ENCODE assay signal across 8 cellular contexts in the genomic region with DNA sequence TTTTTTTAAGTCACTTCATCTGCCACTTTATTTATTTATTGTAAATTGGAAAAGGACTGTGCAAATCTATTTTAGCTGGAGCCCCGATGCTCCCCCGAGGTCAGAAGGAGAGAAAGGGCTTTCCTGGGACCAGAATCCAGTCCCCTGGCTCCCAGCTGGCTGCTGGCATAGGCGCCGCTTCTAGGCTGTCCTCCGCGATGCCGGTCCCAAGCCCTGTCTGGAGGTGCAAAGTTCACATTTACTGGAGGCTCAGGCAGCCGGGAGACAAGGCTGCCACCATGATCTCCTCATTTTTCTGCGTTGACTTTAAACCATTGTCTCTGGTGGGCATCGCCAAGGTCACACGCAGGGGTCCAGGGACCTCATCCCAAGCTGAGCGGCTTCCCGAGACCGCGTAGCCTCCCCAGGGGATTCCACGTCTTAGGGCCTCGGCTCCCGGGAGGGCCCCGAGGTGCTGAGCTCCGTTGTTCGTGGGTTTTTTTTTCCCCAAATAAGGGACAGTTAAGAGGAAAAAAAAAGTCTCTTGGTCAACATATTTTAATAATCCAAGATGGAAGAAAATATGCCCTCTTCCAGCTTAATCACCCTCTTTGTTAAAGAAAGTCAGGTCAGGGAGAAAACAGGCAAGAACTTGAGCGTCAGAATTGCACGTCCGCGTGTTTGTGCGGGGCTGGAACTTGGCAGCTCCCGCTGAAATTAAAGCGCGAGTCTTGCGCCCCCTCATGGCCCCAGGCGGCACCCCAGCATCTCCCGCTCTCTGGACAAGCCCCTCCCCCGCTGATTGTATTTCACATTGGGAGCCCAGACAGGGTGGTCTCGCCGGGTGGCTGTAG. TPM values are rescaled to one million over a fixed set of nuclear protein-coding genes. Genes with fewer than 3 reads are reported as not detected.
A peak's percentile ranks its signal among the peaks of the same experiment; 100 is the strongest.
DNase-seq lines count a peak whose midpoint lies in the region; ATAC-seq, FAIRE-seq and TF ChIP-seq lines count a peak whose summit lies in the region.

No MANE protein-coding gene starts in this region.

- intact Hi-C loops in endothelial cell of umbilical vein (cut with micrococcal nuclease) (no loop called here), upper lobe of right lung (cut with DNase I) (no loop called here)
- intact Hi-C loops in naive thymus-derived CD4-positive, alpha-beta T cell (cut with micrococcal nuclease) = loop anchor here in 1 of 2 donors (1.0 kb wide), 1 partner anchor 108 kb away; no protein-coding TSS in a partner anchor

- H3K9me3 Mint-ChIP-seq in naive thymus-derived CD4-positive, alpha-beta T cell = peaks cover 0 to 2% (median 0%) of the 10 kb centered on the region in 11 donors

- H4K20me1 ChIP-seq in endothelial cell of umbilical vein (replicated peaks; ENCODE audit: control insufficient read depth, extremely low read depth, insufficient read depth, low read length) = no peaks in the 10 kb centered on the region

- no TSS peak for BruUV-seq in endothelial cell of umbilical vein (replicated peaks; lab: Mats Ljungman, UMichigan)

- H3K27me3 ChIP-seq in endothelial cell of umbilical vein (ENCODE audit: control insufficient read depth in 2 of 2, insufficient read depth in 2 of 2, low read length in 2 of 2) (peaks cover 4 to 7% of the 10 kb centered on the region in 2 experiments), upper lobe of right lung (peaks cover 8% of the 10 kb centered on the region)
- no peaks in the 10 kb centered on the region for H3K27me3 ChIP-seq in naive thymus-derived CD4-positive, alpha-beta T cell (ENCODE audit: control insufficient read depth in 2 of 2, insufficient read depth in 2 of 2, low read length in 2 of 2)

- POLR2A ChIA-PET in endothelial cell of umbilical vein (lab: Charles Lee) = no interaction called here
- POLR2A ChIA-PET in naive thymus-derived CD4-positive, alpha-beta T cell (lab: Charles Lee) = no interaction called here

- H3K4me1 ChIP-seq in endothelial cell of umbilical vein (ENCODE audit: control insufficient read depth, extremely low read depth, insufficient read depth, low read length) (no peaks in the 10 kb centered on the region), upper lobe of right lung (no peaks in the 10 kb centered on the region)
- no peaks in the 10 kb centered on the region for H3K4me1 ChIP-seq in naive thymus-derived CD4-positive, alpha-beta T cell (ENCODE audit: control insufficient read depth in 2 of 2, insufficient read depth in 2 of 2, low read length in 2 of 2)

- H3K27ac Mint-ChIP-seq in naive thymus-derived CD4-positive, alpha-beta T cell = no peak overlapping the region

- H3K36me3 Mint-ChIP-seq in naive thymus-derived CD4-positive, alpha-beta T cell = no peaks in the 10 kb centered on the region

- H3K9me3 ChIP-seq in endothelial cell of umbilical vein (replicated peaks; ENCODE audit: control insufficient read depth, insufficient read depth, low read length) = no peaks in the 10 kb centered on the region
- H3K9me3 ChIP-seq in naive thymus-derived CD4-positive, alpha-beta T cell (ENCODE audit: control insufficient read depth in 2 of 3, low read length in 3 of 3) = no peaks in the 10 kb centered on the region
- H3K9me3 ChIP-seq in upper lobe of right lung = no peaks in the 10 kb centered on the region

- no peak for TF ChIP-seq POLR2A in endothelial cell of umbilical vein (IDR thresholded peaks at IDR 0.05; ENCODE audit: low read depth, low read length)

- H3K36me3 ChIP-seq in endothelial cell of umbilical vein (ENCODE audit: control insufficient read depth in 2 of 2, extremely low read depth in 1 of 2, insufficient read depth in 2 of 2, low read length in 2 of 2) = no peaks in the 10 kb centered on the region
- no peaks in the 10 kb centered on the region for H3K36me3 ChIP-seq in naive thymus-derived CD4-positive, alpha-beta T cell (ENCODE audit: control insufficient read depth in 2 of 3, insufficient read depth in 3 of 3, low read length in 3 of 3)
- H3K36me3 ChIP-seq in upper lobe of right lung = no peaks in the 10 kb centered on the region

- no peaks in the 10 kb centered on the region for H3K9me1 ChIP-seq in endothelial cell of umbilical vein (replicated peaks; ENCODE audit: control insufficient read depth, extremely low read depth, insufficient read depth, low read length)

- dilution Hi-C loops in endothelial cell of umbilical vein (cut with MboI; ENCODE audit: extremely low pct_ligation_motif_present, low sequenced_read_pairs) = no loop called here

- no peak overlapping the region for H3K9ac ChIP-seq in endothelial cell of umbilical vein (replicated peaks; ENCODE audit: extremely low read depth, insufficient read depth, low read length)

- CTCF ChIA-PET in endothelial cell of umbilical vein (lab: Charles Lee) = interaction anchor here (0.6 to 2.0 kb wide), 14 partner anchors 8 to 284 kb away, joined by 3 to 16 read pairs (median 4); partner anchors contain the start of genes CCSER2 and RGR
- CTCF ChIA-PET in naive thymus-derived CD4-positive, alpha-beta T cell (lab: Charles Lee) = interaction anchor here (0.6 to 1.4 kb wide), 4 partner anchors 12 to 181 kb away, joined by 3 to 5 read pairs (median 4); partner anchors contain the start of gene RGR

- H2AFZ ChIP-seq in endothelial cell of umbilical vein (ENCODE audit: low read depth, low read length) = peak overlapping the region; percentile 42

- no peak for FAIRE-seq in D721Med (lab: Jason Lieb, UNC)
- FAIRE-seq in endothelial cell of umbilical vein (lab: Jason Lieb, UNC) = peak; percentile 65

- H3K27ac ChIP-seq in endothelial cell of umbilical vein (ENCODE audit: insufficient read depth, low read depth, low read length) (no peak overlapping the region), upper lobe of right lung (no peak overlapping the region)
- H3K27ac ChIP-seq in naive thymus-derived CD4-positive, alpha-beta T cell (ENCODE audit: low read depth, low read length) = no peak overlapping the region

- H3K4me3 Mint-ChIP-seq in naive thymus-derived CD4-positive, alpha-beta T cell = no peak overlapping the region

- peaks cover 0 to 6% (median 4%) of the 10 kb centered on the region in 7 donors for H3K4me1 Mint-ChIP-seq in naive thymus-derived CD4-positive, alpha-beta T cell

- peak; percentile 73 for ATAC-seq in HG02885 (IDR thresholded peaks at IDR 0.05; ENCODE audit: poor library complexity, unreplicated experiment)
- ATAC-seq in naive thymus-derived CD4-positive, alpha-beta T cell = peak; percentile 63
- ATAC-seq in upper lobe of right lung = peak; percentile 74

- H3K79me2 ChIP-seq in endothelial cell of umbilical vein (ENCODE audit: control insufficient read depth, insufficient read depth, low read length) = no peaks in the 10 kb centered on the region

- TF ChIP-seq CTCF in D721Med (IDR thresholded peaks at IDR 0.05; ENCODE audit: insufficient read depth, missing control alignments) (peak; percentile 81), endothelial cell of umbilical vein (IDR thresholded peaks at IDR 0.05; ENCODE audit: extremely low read depth in 1 of 2, insufficient read depth in 1 of 2, low read depth in 1 of 2, low read length in 2 of 2) (peak; percentile 69 to 84), upper lobe of right lung (IDR thresholded peaks at IDR 0.05) (peak; percentile 57)

- DNase-seq in D721Med (ENCODE audit: insufficient read length, low spot score) (no peak), endothelial cell of umbilical vein (ENCODE audit: low read depth, low spot score) (peak; percentile 46), upper lobe of right lung (peak; percentile 72), NCI-H1417 treated with DMSO at 0.1 percent for 48 hours (lab: John Stamatoyannopoulos, UW) (no peak), cerebellar nuclear complex (lab: John Stamatoyannopoulos, UW) (no peak)
- DNase-seq in activated CD4-positive, alpha-beta T cell treated with anti-CD3 and anti-CD28 coated beads, Interleukin-2, amount 50 U/mL, for 1 hour = peak; percentile 29
- DNase-seq in naive thymus-derived CD4-positive, alpha-beta T cell = peak in 7 of 9 donors; percentile 7 to 39 (median 20)

- no peak overlapping the region for H3K4me3 ChIP-seq in endothelial cell of umbilical vein (replicated peaks in 1 of 3; ENCODE audit: insufficient read depth in 1 of 3, low read depth in 1 of 3, low read length in 3 of 3)
- no peak overlapping the region for H3K4me3 ChIP-seq in naive thymus-derived CD4-positive, alpha-beta T cell (ENCODE audit: low read length)
- no peak overlapping the region for H3K4me3 ChIP-seq in upper lobe of right lung

- no peak overlapping the region for H3K4me2 ChIP-seq in endothelial cell of umbilical vein (ENCODE audit: insufficient read depth, low read length)

- H3K27me3 Mint-ChIP-seq in naive thymus-derived CD4-positive, alpha-beta T cell = peaks cover 12 to 34% (median 19%) of the 10 kb centered on the region in 5 donors

RNA-seq across cellular contexts. Expression of gene RGR, which starts 11.9 kb away (rescaled TPM):
- total RNA-seq in endothelial cell of umbilical vein (not detected in 2 replicates), upper lobe of right lung (0.41 TPM)
- polyA plus RNA-seq in endothelial cell of umbilical vein = not detected in 2 replicates
- polyA plus RNA-seq in endothelial cell of umbilical vein (2011; cell fraction: cytosol; rRNA removed) = not detected in 2 replicates
- not detected in 2 replicates for polyA plus RNA-seq in endothelial cell of umbilical vein (2011; cell fraction: nucleus; rRNA removed)
- not detected in 2 replicates for polyA plus RNA-seq in endothelial cell of umbilical vein (2012)
- polyA minus RNA-seq in endothelial cell of umbilical vein = not detected in 2 replicates
- polyA minus RNA-seq in endothelial cell of umbilical vein (2011; cell fraction: cytosol; rRNA and poly(A)+ RNA removed) = not detected
- polyA minus RNA-seq in endothelial cell of umbilical vein (2011; cell fraction: nucleus; rRNA and poly(A)+ RNA removed) = not detected in 2 replicates
- not detected for total RNA-seq in naive thymus-derived CD4-positive, alpha-beta T cell
- polyA plus RNA-seq in naive thymus-derived CD4-positive, alpha-beta T cell = not detected

RNA-seq across cellular contexts. Expression of gene LRIT1, which starts 15.4 kb away (rescaled TPM):
- total RNA-seq in endothelial cell of umbilical vein (not detected in 2 replicates), upper lobe of right lung (not detected)
- not detected in 2 replicates for polyA plus RNA-seq in endothelial cell of umbilical vein
- not detected in 2 replicates for polyA plus RNA-seq in endothelial cell of umbilical vein (2011; cell fraction: cytosol; rRNA removed)
- polyA plus RNA-seq in endothelial cell of umbilical vein (2011; cell fraction: nucleus; rRNA removed) = not detected in 2 replicates
- not detected in 2 replicates for polyA plus RNA-seq in endothelial cell of umbilical vein (2012)
- polyA minus RNA-seq in endothelial cell of umbilical vein = not detected in 2 replicates
- not detected for polyA minus RNA-seq in endothelial cell of umbilical vein (2011; cell fraction: cytosol; rRNA and poly(A)+ RNA removed)
- polyA minus RNA-seq in endothelial cell of umbilical vein (2011; cell fraction: nucleus; rRNA and poly(A)+ RNA removed) = not detected in 2 replicates
- not detected for total RNA-seq in naive thymus-derived CD4-positive, alpha-beta T cell
- not detected for polyA plus RNA-seq in naive thymus-derived CD4-positive, alpha-beta T cell

RNA-seq across cellular contexts. Expression of gene LRIT2, which starts 31.4 kb away (rescaled TPM):
- not detected in 2 replicates for total RNA-seq in endothelial cell of umbilical vein
- polyA plus RNA-seq in endothelial cell of umbilical vein = not detected in 2 replicates
- polyA plus RNA-seq in endothelial cell of umbilical vein (2011; cell fraction: cytosol; rRNA removed) = not detected in 2 replicates
- not detected in 2 replicates for polyA plus RNA-seq in endothelial cell of umbilical vein (2011; cell fraction: nucleus; rRNA removed)
- not detected in 2 replicates for polyA plus RNA-seq in endothelial cell of umbilical vein (2012)
- polyA minus RNA-seq in endothelial cell of umbilical vein = not detected in 2 replicates
- not detected for polyA minus RNA-seq in endothelial cell of umbilical vein (2011; cell fraction: cytosol; rRNA and poly(A)+ RNA removed)
- not detected in 2 replicates for polyA minus RNA-seq in endothelial cell of umbilical vein (2011; cell fraction: nucleus; rRNA and poly(A)+ RNA removed)
- total RNA-seq in naive thymus-derived CD4-positive, alpha-beta T cell = not detected
- not detected for polyA plus RNA-seq in naive thymus-derived CD4-positive, alpha-beta T cell
- total RNA-seq in upper lobe of right lung = not detected

Comparison
In these comparisons a context has a peak if more than half of its experiments do, and no peak if none do; other contexts are left out.
1. DNase-seq: peak in activated CD4-positive, alpha-beta T cell treated with anti-CD3 and anti-CD28 coated beads, Interleukin-2, amount 50 U/mL, for 1 hour (single experiment), endothelial cell of umbilical vein (single experiment), naive thymus-derived CD4-positive, alpha-beta T cell (7 of 9) and upper lobe of right lung (single experiment); none in D721Med (single experiment), NCI-H1417 treated with DMSO at 0.1 percent for 48 hours (single experiment) and cerebellar nuclear complex (0 of 2).
2. Peak in every context shown above with its lines, with median percentiles within 50 percentile points of each other: CTCF ChIP-seq and ATAC-seq.